16 cellular contexts compared by ENCODE assay signal in the genomic region with DNA sequence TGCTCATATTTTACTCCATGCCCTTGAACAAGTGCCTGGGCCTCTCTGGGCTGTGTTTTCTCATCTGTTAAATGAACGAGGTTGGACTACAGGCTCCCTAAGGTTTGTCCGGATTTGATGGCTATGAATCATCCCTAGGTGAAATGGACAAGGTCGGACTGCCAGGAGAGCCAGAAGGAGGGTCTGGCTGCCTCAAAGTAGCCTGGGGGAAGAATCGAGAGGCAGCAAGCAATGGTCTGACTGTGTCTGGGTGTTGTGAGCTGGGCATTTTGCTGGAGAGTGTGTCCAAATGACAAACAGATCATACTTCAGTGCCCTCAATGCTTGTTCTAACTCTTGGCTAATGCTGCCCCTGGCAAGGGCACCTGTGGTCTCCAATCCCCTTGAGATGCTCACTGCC.
"Had no signal": no experiment of that assay in that cellular context is flagged by ENCODE, and none has a peak within 500 bp of the region (broad histone marks: within the 10 kb centered on the region; RNA-seq: fewer than 3 reads in every experiment).

No MANE protein-coding gene starts in this region.

- H3K4me3 ChIP-seq: esophagus squamous epithelium, gastroesophageal sphincter, ovary, smooth muscle cell, suprapubic skin, thyroid gland, upper lobe of right lung had no signal

- H3K4me1 ChIP-seq: esophagus squamous epithelium, gastroesophageal sphincter, suprapubic skin, thyroid gland, upper lobe of right lung had no signal

- H3K27ac Mint-ChIP-seq: immature natural killer cell; naive thymus-derived CD8-positive, alpha-beta T cell had no signal

- H3K36me3 Mint-ChIP-seq: immature natural killer cell; naive thymus-derived CD8-positive, alpha-beta T cell had no signal

- H3K27ac ChIP-seq: esophagus squamous epithelium, gastroesophageal sphincter, ovary, suprapubic skin, thyroid gland, upper lobe of right lung had no signal

- H3K4me3 Mint-ChIP-seq: immature natural killer cell; naive thymus-derived CD8-positive, alpha-beta T cell had no signal

- DNase-seq: cerebellar nuclear complex; dermis blood vessel endothelial cell; esophagus squamous epithelium; immature natural killer cell; mammary epithelial cell; naive thymus-derived CD8-positive, alpha-beta T cell; ovary; right cardiac atrium; stimulated activated CD4-positive, alpha-beta T cell treated with anti-CD3 and anti-CD28 coated beads, Interleukin-2, amount 100 ng/mL, for 48 hours; stimulated activated naive CD4-positive, alpha-beta T cell treated with Interleukin-2 at 50 U/mL for 16 hours; thyroid gland; upper lobe of right lung had no signal

- H3K9me3 ChIP-seq: esophagus squamous epithelium, ovary, suprapubic skin, thyroid gland, upper lobe of right lung had no signal

- H3K4me1 Mint-ChIP-seq: immature natural killer cell had no signal

- ATAC-seq: gastroesophageal sphincter; naive thymus-derived CD8-positive, alpha-beta T cell; right cardiac atrium; upper lobe of right lung had no signal

- FAIRE-seq: colon had no signal

- H3K27me3 ChIP-seq: ovary, thyroid gland had no signal

- H3K36me3 ChIP-seq: esophagus squamous epithelium, gastroesophageal sphincter, ovary, suprapubic skin, thyroid gland, upper lobe of right lung had no signal

- H3K4me2 ChIP-seq: smooth muscle cell had no signal
